In the genomic region with DNA sequence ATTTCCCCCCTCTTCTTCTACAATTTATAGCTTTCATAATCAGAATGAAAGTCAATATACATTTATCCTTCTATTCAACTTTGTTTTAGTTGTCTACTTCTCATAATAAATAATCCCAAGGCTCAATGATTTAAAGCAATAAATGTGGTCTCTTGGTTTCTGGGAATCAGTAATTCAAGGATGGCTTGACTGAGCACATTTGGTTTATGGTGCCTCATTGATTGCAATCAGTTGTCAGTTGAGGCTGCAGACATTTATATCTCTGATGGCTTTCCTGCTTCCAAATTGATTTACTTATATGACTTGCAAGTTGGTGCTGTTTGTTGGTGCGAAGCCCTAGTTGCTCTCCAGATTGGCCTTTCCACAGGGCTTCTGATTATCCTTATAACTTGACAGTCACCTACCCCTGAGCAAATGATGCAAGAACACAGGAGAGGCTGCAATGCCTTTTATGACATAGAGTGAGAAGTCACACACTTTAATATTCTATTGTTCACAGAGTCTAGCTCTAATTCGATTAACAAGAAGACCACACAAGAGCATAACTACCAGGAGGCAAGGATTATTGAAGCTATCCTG, we compare ENCODE assay signal across 9 cellular contexts. TPM values are rescaled to one million over a fixed set of nuclear protein-coding genes. Genes with fewer than 3 reads are reported as not detected.
"Had no signal": no experiment of that assay in that cellular context is flagged by ENCODE, and none has a peak within 500 bp of the region (broad histone marks: within the 10 kb centered on the region; RNA-seq: fewer than 3 reads in every experiment).

No MANE protein-coding gene starts in this region.

- DNase-seq: GDM1, GF-D8 had no signal

- ATAC-seq: GM12878 had no signal

- H3K4me3 ChIP-seq: GM12878 had no signal

- FAIRE-seq: G401.6, GM12891, GM12892, GM18507, GM19239 had no signal

RNA-seq across cellular contexts. Expression of gene CRISP1, which starts 2.7 kb away (rescaled TPM):
- total RNA-seq: G401, GM12878 had no signal
- polyA plus RNA-seq: GM12878 had no signal
